In genomic region chr22:24506802-24507438, GRCh38 we compare ENCODE assay signal across 10 cellular contexts. TPM values are rescaled to one million over a fixed set of nuclear protein-coding genes. Genes with fewer than 3 reads are reported as not detected.
DNase-seq lines count a peak whose midpoint lies in the region; ATAC-seq, FAIRE-seq and TF ChIP-seq lines count a peak whose summit lies in the region.
"Had no signal": no experiment of that assay in that cellular context is flagged by ENCODE, and none has a peak within 500 bp of the region (broad histone marks: within the 10 kb centered on the region; RNA-seq: fewer than 3 reads in every experiment).

No MANE protein-coding gene starts in this region.

- no peaks in the 10 kb centered on the region for H4K20me1 ChIP-seq in GM12878 (ENCODE audit: control insufficient read depth, insufficient read depth)

- H3K4me1 ChIP-seq in GM12878 (ENCODE audit: control insufficient read depth, insufficient read depth, low read length) = peaks cover 52% of the 10 kb centered on the region
- peaks cover 96 to 100% of the 10 kb centered on the region in 2 experiments for H3K4me1 ChIP-seq in neutrophil (ENCODE audit: control insufficient read depth in 1 of 2, insufficient read depth in 1 of 2, low read depth in 1 of 2, low read length in 1 of 2)

- peaks cover 24% of the 10 kb centered on the region for H3K4me1 Mint-ChIP-seq in T-helper 2 cell treated with Interferon-gamma antibody and Interleukin-4, amounts not matched to agents 5 μg/mL and 100 μg/mL, for 36 hours (ENCODE audit: low read depth)

- H3K9me3 Mint-ChIP-seq in T-helper 2 cell treated with Interferon-gamma antibody and Interleukin-4, amounts not matched to agents 5 μg/mL and 100 μg/mL, for 36 hours = no peaks in the 10 kb centered on the region

- H3K4me3 ChIP-seq in GM12878 = peak overlapping the region; percentile 2; the same call in 1 of the 2 replicates
- H3K4me3 ChIP-seq in neutrophil (ENCODE audit: low read depth in 1 of 2, low read length in 1 of 2) = peak overlapping the region; percentile 18 to 50
- H3K4me3 ChIP-seq: suprapubic skin had no signal

- no peaks in the 10 kb centered on the region for H3K36me3 ChIP-seq in GM12878 (ENCODE audit: control insufficient read depth in 2 of 2, insufficient read depth in 2 of 2, low read length in 1 of 2)
- H3K36me3 ChIP-seq in neutrophil = no peaks in the 10 kb centered on the region
- H3K36me3 ChIP-seq: suprapubic skin had no signal

- POLR2A ChIA-PET in GM12878 (lab: Charles Lee) = interaction anchor here (0.7 to 6.7 kb wide), 12 partner anchors 8 to 235 kb away, joined by 3 to 48 read pairs (median 6); partner anchors contain the start of gene ADORA2A

- ATAC-seq in GM12878 (peak; percentile 47), GM18858 (IDR thresholded peaks at IDR 0.05; ENCODE audit: unreplicated experiment) (no peak)

- no peak overlapping the region for H3K4me3 Mint-ChIP-seq in T-helper 2 cell treated with Interferon-gamma antibody and Interleukin-4, amounts not matched to agents 5 μg/mL and 100 μg/mL, for 36 hours

- H3K27me3 ChIP-seq in GM12878 (replicated peaks in 1 of 2; ENCODE audit: control insufficient read depth in 2 of 2, insufficient read depth in 2 of 2, low read length in 1 of 2) (no peaks in the 10 kb centered on the region), neutrophil (no peaks in the 10 kb centered on the region)

- H3K79me2 ChIP-seq in GM12878 (ENCODE audit: control insufficient read depth, insufficient read depth, low read length) = no peaks in the 10 kb centered on the region

- SMC1A ChIA-PET in GM12878 (lab: Charles Lee; ENCODE audit: uncharacterized antibody, unreplicated experiment) = interaction anchor here (0.6 to 8.2 kb wide), 15 partner anchors 9 to 183 kb away, joined by 3 to 122 read pairs (median 6); partner anchors contain the start of gene ADORA2A

- FAIRE-seq in GM12892 (lab: Jason Lieb, UNC) (peak; percentile 90), GM12878 (lab: Jason Lieb, UNC) (no peak), HTR-8/SVneo (lab: Jason Lieb, UNC) (no peak)

- H3K4me2 ChIP-seq in GM12878 (ENCODE audit: control insufficient read depth, insufficient read depth) = peak overlapping the region; percentile 74

- 17% methylated on average over 6 of the region's 6 CpGs for WGBS in GM12878 (ENCODE audit: insufficient coverage, insufficient replicate concordance, low lambda C conversion rate, missing lambda C conversion rate)

- no peak for TF ChIP-seq RAD21 in GM12878 (IDR thresholded peaks at IDR 0.05; ENCODE audit: insufficient read depth, low read depth, low read length)

- peak overlapping the region; percentile 60; the same call in 1 of the 2 replicates for H3K9ac ChIP-seq in GM12878 (ENCODE audit: control insufficient read depth, insufficient read depth, low read length)

- in situ Hi-C loops in GM12878 (cut with MboI) = no loop called here

- BruUV-seq in GM12878 (replicated peaks; lab: Mats Ljungman, UMichigan) = TSS peak; percentile 5

- H3K9me3 ChIP-seq in GM12878 (replicated peaks; ENCODE audit: control insufficient read depth, insufficient read depth, low read length) (no peaks in the 10 kb centered on the region), neutrophil (no peaks in the 10 kb centered on the region)
- H3K9me3 ChIP-seq: suprapubic skin had no signal

- no peak for TF ChIP-seq POLR2A in GM12892 (IDR thresholded peaks at IDR 0.05; ENCODE audit: low read depth, low read length)
- no peak for TF ChIP-seq POLR2A in GM12878 (IDR thresholded peaks at IDR 0.05; ENCODE audit: low read depth, low read length)

- no peak overlapping the region for H3K27ac Mint-ChIP-seq in T-helper 2 cell treated with Interferon-gamma antibody and Interleukin-4, amounts not matched to agents 5 μg/mL and 100 μg/mL, for 36 hours

- H3K27me3 Mint-ChIP-seq in T-helper 2 cell treated with Interferon-gamma antibody and Interleukin-4, amounts not matched to agents 5 μg/mL and 100 μg/mL, for 36 hours (ENCODE audit: low read depth) = peaks cover 9% of the 10 kb centered on the region

- H3K27ac ChIP-seq in GM12878 (ENCODE audit: control insufficient read depth, insufficient read depth) (peak overlapping the region; percentile 80), neutrophil (peak overlapping the region; percentile 95)
- H3K27ac ChIP-seq: suprapubic skin had no signal

- intact Hi-C loops in GM12878 (cut with micrococcal nuclease; ENCODE audit: unreplicated experiment) = no loop called here

- TF ChIP-seq CTCF in GM12878 (IDR thresholded peaks at IDR 0.05 in 2 of 3, conservative IDR thresholded peaks at IDR 0.05 in 1 of 3; ENCODE audit: control insufficient read depth in 2 of 3, extremely low read depth in 1 of 3, insufficient read depth in 1 of 3, low read depth in 3 of 3, low read length in 3 of 3) (no peak), neutrophil (IDR thresholded peaks at IDR 0.05) (no peak)

- peak overlapping the region; percentile 79 for H2AFZ ChIP-seq in GM12878 (ENCODE audit: control insufficient read depth, low read depth, low read length)

- CTCF ChIA-PET in GM12878 (lab: Yijun Ruan, JAX) = interaction anchor here (0.7 to 14.8 kb wide), 10 partner anchors 10 to 183 kb away, joined by 3 to 332 read pairs (median 4); partner anchors contain the start of gene ADORA2A

- RAD21 ChIA-PET in GM12878 (lab: Charles Lee; ENCODE audit: unreplicated experiment) = interaction anchor here (0.6 to 8.3 kb wide), 18 partner anchors 8 to 761 kb away, joined by 3 to 111 read pairs (median 4); partner anchors contain the start of genes ADORA2A, GUCD1 and SNRPD3

- 0 out of 4 replicates have a peak, but pooled peaks of 1 of the 2 experiments have one; percentile 21 for TF ChIP-seq EP300 in GM12878 (IDR thresholded peaks at IDR 0.05; ENCODE audit: borderline replicate concordance in 1 of 2, control insufficient read depth in 1 of 2, low read depth in 2 of 2, low read length in 2 of 2)

- DNase-seq in GM12892 (ENCODE audit: insufficient read length) = no peak
- peak; percentile 40 for DNase-seq in NCI-H146 (lab: John Stamatoyannopoulos, UW)
- no peak for DNase-seq in GM12878 (ENCODE audit: low read depth, low spot score)
- DNase-seq in T-helper 2 cell treated with Interferon-gamma antibody and Interleukin-4, amounts not matched to agents 5 μg/mL and 100 μg/mL, for 36 hours (ENCODE audit: low spot score) = no peak
- DNase-seq in HTR-8/SVneo (ENCODE audit: insufficient read length, low spot score) = no peak
- DNase-seq in HuH-7.5 (ENCODE audit: low spot score) = no peak
- DNase-seq: activated naive CD4-positive, alpha-beta T cell had no signal

- no peaks in the 10 kb centered on the region for H3K36me3 Mint-ChIP-seq in T-helper 2 cell treated with Interferon-gamma antibody and Interleukin-4, amounts not matched to agents 5 μg/mL and 100 μg/mL, for 36 hours (ENCODE audit: low read depth)

RNA-seq across cellular contexts. Expression of gene UPB1, which starts 11.8 kb away (rescaled TPM):
- 7.3 TPM for polyA plus RNA-seq in GM12892 (2012; ENCODE audit: missing spikeins)
- total RNA-seq in GM12878 (2013; cell fraction: nucleolus; rRNA removed) = 39.2 and 39.8 TPM in 2 replicates
- 2.5 and 2.8 TPM in 2 replicates for total RNA-seq in GM12878 (2014; rRNA removed)
- total RNA-seq in GM12878 (2014; rRNA removed; fragmentation: Illumina TruSeq; extraction: Trizol) = 3.4 and 3.5 TPM in 2 replicates
- 3.3 and 3.9 TPM in 2 replicates for total RNA-seq in GM12878 (2021)
- 1.8 TPM for polyA plus RNA-seq in GM12878 (2011; ENCODE audit: low read depth)
- polyA plus RNA-seq in GM12878 (2011; rRNA removed) = 20.5 and 20.6 TPM in 2 replicates
- polyA plus RNA-seq in GM12878 (2011; cell fraction: cytosol; rRNA removed) = 12.1 and 14.3 TPM in 2 replicates
- polyA plus RNA-seq in GM12878 (2011; cell fraction: nucleus; rRNA removed) = 19.0 and 30.2 TPM in 2 replicates
- 1.8 and 3.0 TPM in 2 replicates for polyA plus RNA-seq in GM12878 (2012)
- 2.6 and 2.8 TPM in 2 replicates for polyA plus RNA-seq in GM12878 (2014; fragmentation: Illumina TruSeq; extraction: Trizol)
- polyA plus RNA-seq in GM12878 (2014; fragmentation: Nextera tagmentation; extraction: Ambion mirVana) = 1 to 10 TPM; 2.9 to 4.5 TPM
- polyA plus RNA-seq in GM12878 (2014; rRNA removed) = 3.4 and 3.5 TPM in 2 replicates
- 1 to 10 TPM in 1 of 2 experiments, under 1 TPM in 1; 0.89 to 1.2 TPM for polyA plus RNA-seq in GM12878 (2016; fragmentation: Nextera tagmentation; extraction: Ambion mirVana)
- polyA minus RNA-seq in GM12878 (2011; rRNA and poly(A)+ RNA removed) = 10.8 and 11.0 TPM in 2 replicates
- polyA minus RNA-seq in GM12878 (2011; cell fraction: cytosol; rRNA and poly(A)+ RNA removed) = 3.3 and 3.6 TPM in 2 replicates
- polyA minus RNA-seq in GM12878 (2011; cell fraction: nucleus; rRNA and poly(A)+ RNA removed) = 6.9 and 8.1 TPM in 2 replicates

RNA-seq across cellular contexts. Expression of gene GUCD1, which starts 48.0 kb away (rescaled TPM):
- polyA plus RNA-seq in GM12892 (2012; ENCODE audit: missing spikeins) = 57.9 TPM
- total RNA-seq in GM12878 (2013; cell fraction: nucleolus; rRNA removed) = 33.2 and 34.3 TPM in 2 replicates
- total RNA-seq in GM12878 (2014; rRNA removed) (170 and 177 TPM in 2 replicates), GM12878 (2014; rRNA removed; fragmentation: Illumina TruSeq; extraction: Trizol) (81.7 and 82.2 TPM in 2 replicates), GM12878 (2021) (126 and 127 TPM in 2 replicates)
- 65.3 TPM for polyA plus RNA-seq in GM12878 (2011; ENCODE audit: low read depth)
- polyA plus RNA-seq in GM12878 (2011; rRNA removed) (57.4 and 87.1 TPM in 2 replicates), GM12878 (2014; fragmentation: Illumina TruSeq; extraction: Trizol) (65.0 and 89.3 TPM in 2 replicates), GM12878 (2014; fragmentation: Nextera tagmentation; extraction: Ambion mirVana) (10 to 100 TPM; 57.8 to 96.9 TPM), GM12878 (2014; rRNA removed) (136 and 145 TPM in 2 replicates), GM12878 (2016; fragmentation: Nextera tagmentation; extraction: Ambion mirVana) (10 to 100 TPM; 56.0 to 71.2 TPM)
- polyA plus RNA-seq in GM12878 (2011; cell fraction: cytosol; rRNA removed) = 128 and 167 TPM in 2 replicates
- polyA plus RNA-seq in GM12878 (2011; cell fraction: nucleus; rRNA removed) = 69.8 and 82.1 TPM in 2 replicates
- polyA plus RNA-seq in GM12878 (2012) = 80.9 and 87.1 TPM in 2 replicates
- 126 and 176 TPM in 2 replicates for polyA minus RNA-seq in GM12878 (2011; rRNA and poly(A)+ RNA removed)
- 67.6 and 74.1 TPM in 2 replicates for polyA minus RNA-seq in GM12878 (2011; cell fraction: cytosol; rRNA and poly(A)+ RNA removed)
- 20.8 and 41.9 TPM in 2 replicates for polyA minus RNA-seq in GM12878 (2011; cell fraction: nucleus; rRNA and poly(A)+ RNA removed)

RNA-seq across cellular contexts. Expression of gene SNRPD3, which starts 48.9 kb away (rescaled TPM):
- polyA plus RNA-seq in GM12892 (2012; ENCODE audit: missing spikeins) = 133 TPM
- total RNA-seq in GM12878 (2013; cell fraction: nucleolus; rRNA removed) = 108 and 115 TPM in 2 replicates
- 175 and 179 TPM in 2 replicates for total RNA-seq in GM12878 (2014; rRNA removed)
- 254 and 257 TPM in 2 replicates for total RNA-seq in GM12878 (2014; rRNA removed; fragmentation: Illumina TruSeq; extraction: Trizol)
- total RNA-seq in GM12878 (2021) = 111 and 112 TPM in 2 replicates
- polyA plus RNA-seq in GM12878 (2011; ENCODE audit: low read depth) = 44.6 TPM
- 68.4 and 121 TPM in 2 replicates for polyA plus RNA-seq in GM12878 (2011; rRNA removed)
- 214 and 250 TPM in 2 replicates for polyA plus RNA-seq in GM12878 (2011; cell fraction: cytosol; rRNA removed)
- polyA plus RNA-seq in GM12878 (2011; cell fraction: nucleus; rRNA removed) = 76.5 and 82.6 TPM in 2 replicates
- polyA plus RNA-seq in GM12878 (2012) = 121 and 175 TPM in 2 replicates
- polyA plus RNA-seq in GM12878 (2014; fragmentation: Illumina TruSeq; extraction: Trizol) = 324 and 433 TPM in 2 replicates
- 100 to 1,000 TPM; 244 to 258 TPM for polyA plus RNA-seq in GM12878 (2014; fragmentation: Nextera tagmentation; extraction: Ambion mirVana)
- 197 and 228 TPM in 2 replicates for polyA plus RNA-seq in GM12878 (2014; rRNA removed)
- polyA plus RNA-seq in GM12878 (2016; fragmentation: Nextera tagmentation; extraction: Ambion mirVana) = 100 to 1,000 TPM; 240 to 251 TPM
- polyA minus RNA-seq in GM12878 (2011; rRNA and poly(A)+ RNA removed) = 175 and 182 TPM in 2 replicates
- 36.2 and 58.3 TPM in 2 replicates for polyA minus RNA-seq in GM12878 (2011; cell fraction: cytosol; rRNA and poly(A)+ RNA removed)
- 57.3 and 92.8 TPM in 2 replicates for polyA minus RNA-seq in GM12878 (2011; cell fraction: nucleus; rRNA and poly(A)+ RNA removed)
